ENCODE assay signal across 17 cellular contexts in genomic region chr15:58556541-58556940, GRCh38.
"Had no signal": no experiment of that assay in that cellular context is flagged by ENCODE, and none has a peak within 500 bp of the region (broad histone marks: within the 10 kb centered on the region; RNA-seq: fewer than 3 reads in every experiment).

No MANE protein-coding gene starts in this region.

- H3K27me3 ChIP-seq: gastroesophageal sphincter, hepatocyte, pancreas, right lobe of liver had no signal

- DNase-seq: cerebellar nuclear complex; effector CD4-positive, alpha-beta T cell; kidney; left cardiac atrium; left ventricle myocardium inferior; lower lobe of right lung; natural killer cell; nucleus accumbens; pancreas; stimulated activated CD4-positive, alpha-beta T cell treated with anti-CD3 and anti-CD28 coated beads, Interleukin-2, amount 100 ng/mL, for 24 hours; stimulated activated CD4-positive, alpha-beta T cell treated with anti-CD3 and anti-CD28 coated beads, Interleukin-4, amount 100 ng/mL, for 4 hours; stimulated activated naive CD4-positive, alpha-beta T cell treated with Interleukin-2 at 50 U/mL for 16 hours; trophoblast cell had no signal

- H3K9me3 ChIP-seq: gastroesophageal sphincter, left ventricle myocardium inferior, lower lobe of right lung, pancreas, right lobe of liver had no signal

- H3K27ac ChIP-seq: gastroesophageal sphincter, hepatocyte, left ventricle myocardium inferior, lower lobe of right lung, pancreas, right lobe of liver had no signal

- H3K4me1 ChIP-seq: pancreas had no signal

- FAIRE-seq: colon, kidney, pancreas had no signal

- H3K4me3 ChIP-seq: gastroesophageal sphincter, hepatocyte, left ventricle myocardium inferior, lower lobe of right lung, pancreas, right lobe of liver had no signal

- H3K79me2 ChIP-seq: hepatocyte had no signal

- H3K4me2 ChIP-seq: hepatocyte had no signal

- H2AFZ ChIP-seq: hepatocyte had no signal

- H3K36me3 ChIP-seq: gastroesophageal sphincter, left ventricle myocardium inferior, lower lobe of right lung, pancreas, right lobe of liver had no signal
